ENCODE assay signal across 8 cellular contexts in the genomic region with DNA sequence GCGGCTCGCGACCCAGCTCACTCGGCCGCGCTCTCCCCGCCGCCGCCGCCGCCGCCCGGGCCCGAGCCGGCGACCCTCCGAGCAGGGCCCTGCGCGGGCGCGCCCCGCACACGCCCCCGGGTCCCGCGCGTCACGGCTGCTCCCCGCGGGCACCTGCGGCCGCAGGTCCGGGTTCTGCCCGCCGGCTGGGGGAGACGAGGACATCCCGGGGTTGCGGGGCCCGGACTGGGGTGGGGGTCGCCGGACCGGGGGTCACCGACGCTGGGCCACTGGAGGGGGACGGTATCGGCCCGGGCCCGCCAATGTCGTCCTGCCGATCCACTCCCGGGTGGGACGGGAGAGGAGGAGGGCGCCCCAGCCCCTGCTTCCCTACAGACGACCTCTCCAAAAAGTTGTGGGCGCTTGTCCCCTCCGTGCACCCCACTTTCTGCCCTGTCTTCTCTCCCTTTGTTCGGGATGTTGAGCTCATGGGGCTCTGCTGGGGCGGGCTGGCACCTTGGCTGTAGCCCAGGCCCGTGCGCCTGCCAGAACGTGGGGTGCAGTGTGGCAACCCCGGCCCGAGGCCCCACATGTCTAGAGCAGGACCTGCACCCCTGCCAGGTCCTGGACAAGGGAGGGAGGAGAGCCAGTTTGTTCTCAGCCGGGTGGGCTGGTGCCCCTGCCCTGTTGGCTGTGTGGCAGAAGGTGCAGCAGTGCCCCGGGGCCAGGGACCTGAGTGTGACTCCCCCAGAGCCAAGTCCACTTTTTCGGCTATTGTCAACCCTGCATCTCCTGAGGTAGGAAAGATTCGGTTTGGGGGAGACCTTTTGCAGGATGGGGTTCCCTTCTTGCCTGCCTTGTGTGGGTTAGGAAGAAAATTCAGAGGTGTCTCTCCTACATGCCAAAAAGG. TPM values are rescaled to one million over a fixed set of nuclear protein-coding genes. Genes with fewer than 3 reads are reported as not detected.
DNase-seq lines count a peak whose midpoint lies in the region; ATAC-seq and TF ChIP-seq lines count a peak whose summit lies in the region.

No MANE protein-coding gene starts in this region.

- no peak for TF ChIP-seq EP300 in stomach (IDR thresholded peaks at IDR 0.05)

- peaks cover 42% of the 10 kb centered on the region for H3K4me1 Mint-ChIP-seq in CD4-positive, alpha-beta T cell (ENCODE audit: low read depth)
- H3K4me1 Mint-ChIP-seq in activated naive CD8-positive, alpha-beta T cell treated with anti-CD3 and anti-CD28 coated beads, Interleukin-2, amount 50 U/mL, for 24 hours, result peaks cover 41% of the 10 kb centered on the region

- H3K27ac Mint-ChIP-seq in CD4-positive, alpha-beta T cell, result peak overlapping the region; percentile 86
- peak overlapping the region; percentile 77 for H3K27ac Mint-ChIP-seq in activated naive CD8-positive, alpha-beta T cell treated with anti-CD3 and anti-CD28 coated beads, Interleukin-2, amount 50 U/mL, for 24 hours

- peak; percentile 18 for ATAC-seq in CD4-positive, alpha-beta T cell (ENCODE audit: poor library complexity)
- ATAC-seq in HG03280 (IDR thresholded peaks at IDR 0.05; ENCODE audit: unreplicated experiment) (peak; percentile 12), HG03139 (IDR thresholded peaks at IDR 0.05; ENCODE audit: unreplicated experiment) (no peak), HG03039 (IDR thresholded peaks at IDR 0.05; ENCODE audit: unreplicated experiment) (no peak)
- ATAC-seq in activated naive CD8-positive, alpha-beta T cell treated with anti-CD3 and anti-CD28 coated beads, Interleukin-2, amount 50 U/mL, for 24 hours, result peak; percentile 18

- DNase-seq in CD4-positive, alpha-beta T cell, result peak in 1 of 10 experiments; percentile 9
- DNase-seq in activated naive CD8-positive, alpha-beta T cell treated with anti-CD3 and anti-CD28 coated beads, Interleukin-2, amount 50 U/mL, for 24 hours, result no peak
- DNase-seq in stomach (no peak), pons (ENCODE audit: low spot score) (no peak)

- H3K9ac ChIP-seq in iPS-20b (ENCODE audit: low read depth, low read length), result peak overlapping the region; percentile 1; the same call in 1 of the 2 replicates

- 2 to 6% (median 4%) methylated on average over 10 to 67 of the region's 67 CpGs for WGBS in stomach, 5 donors

- H3K27me3 Mint-ChIP-seq in CD4-positive, alpha-beta T cell, result no peaks in the 10 kb centered on the region
- H3K27me3 Mint-ChIP-seq in activated naive CD8-positive, alpha-beta T cell treated with anti-CD3 and anti-CD28 coated beads, Interleukin-2, amount 50 U/mL, for 24 hours, result no peaks in the 10 kb centered on the region

- no peaks in the 10 kb centered on the region for H3K9me3 Mint-ChIP-seq in CD4-positive, alpha-beta T cell
- H3K9me3 Mint-ChIP-seq in activated naive CD8-positive, alpha-beta T cell treated with anti-CD3 and anti-CD28 coated beads, Interleukin-2, amount 50 U/mL, for 24 hours, result no peaks in the 10 kb centered on the region

- POLR2A ChIA-PET in CD4-positive, alpha-beta T cell (lab: Charles Lee), result interaction anchor here (0.6 to 0.7 kb wide), 2 partner anchors 10 to 45 kb away, joined by 3 read pairs; no protein-coding TSS in a partner anchor

- H3K36me3 ChIP-seq in iPS-20b (ENCODE audit: insufficient read depth, low read depth, low read length) (no peaks in the 10 kb centered on the region), stomach (no peaks in the 10 kb centered on the region)

- no peak for TF ChIP-seq CTCF in CD4-positive, alpha-beta T cell (IDR thresholded peaks at IDR 0.05)
- no peak for TF ChIP-seq CTCF in stomach (IDR thresholded peaks at IDR 0.05)

- no peak for TF ChIP-seq POLR2A in stomach (IDR thresholded peaks at IDR 0.05)

- H3K9me3 ChIP-seq in CD4-positive, alpha-beta T cell (ENCODE audit: control insufficient read depth, low read length), result no peaks in the 10 kb centered on the region
- H3K9me3 ChIP-seq in iPS-20b (ENCODE audit: insufficient read depth, low read depth, low read length), result no peaks in the 10 kb centered on the region
- H3K9me3 ChIP-seq in stomach, result no peaks in the 10 kb centered on the region

- no peak overlapping the region for H3K27ac ChIP-seq in CD4-positive, alpha-beta T cell (ENCODE audit: low read depth, low read length)
- H3K27ac ChIP-seq in iPS-20b (ENCODE audit: low read length) (no peak overlapping the region), stomach (peak overlapping the region; percentile 80 to 88 (median 83))

- no peaks in the 10 kb centered on the region for H3K27me3 ChIP-seq in CD4-positive, alpha-beta T cell (ENCODE audit: control insufficient read depth, insufficient read depth, low read length)
- H3K27me3 ChIP-seq in iPS-20b (ENCODE audit: insufficient read depth, low read length), result peaks cover 23% of the 10 kb centered on the region; the same call in 1 of the 2 replicates
- no peaks in the 10 kb centered on the region for H3K27me3 ChIP-seq in stomach

- peak overlapping the region; percentile 95 for H3K4me3 Mint-ChIP-seq in CD4-positive, alpha-beta T cell
- H3K4me3 Mint-ChIP-seq in activated naive CD8-positive, alpha-beta T cell treated with anti-CD3 and anti-CD28 coated beads, Interleukin-2, amount 50 U/mL, for 24 hours, result peak overlapping the region; percentile 85

- H3K4me3 ChIP-seq in iPS-20b (ENCODE audit: low read length) (peak overlapping the region; percentile 66), stomach (peak overlapping the region; percentile 64 to 74 (median 72))

- H3K4me1 ChIP-seq in iPS-20b (ENCODE audit: insufficient read depth, low read length) (peaks cover 6% of the 10 kb centered on the region), stomach (peaks cover 80 to 91% (median 89%) of the 10 kb centered on the region in 4 donors)

- intact Hi-C loops in CD4-positive, alpha-beta T cell (cut with DNase I, micrococcal nuclease), result loop anchor here (5.0 kb wide), 2 partner anchors 35 to 95 kb away; no protein-coding TSS in a partner anchor
- intact Hi-C loops in stomach (cut with DNase I; ENCODE audit: low total_unique reads), result no loop called here

- H3K36me3 Mint-ChIP-seq in CD4-positive, alpha-beta T cell (ENCODE audit: low read depth), result peaks cover 11% of the 10 kb centered on the region
- H3K36me3 Mint-ChIP-seq in activated naive CD8-positive, alpha-beta T cell treated with anti-CD3 and anti-CD28 coated beads, Interleukin-2, amount 50 U/mL, for 24 hours (ENCODE audit: low read depth), result no peaks in the 10 kb centered on the region

- CTCF ChIA-PET in CD4-positive, alpha-beta T cell (lab: Charles Lee), result no interaction called here

RNA-seq across cellular contexts. Expression of gene CELSR1, which starts 40.2 kb away (rescaled TPM):
- total RNA-seq in CD4-positive, alpha-beta T cell, result 1 to 10 TPM; 1.0 to 1.1 TPM
- total RNA-seq in stomach, result 10 to 100 TPM in 4 of 5 donors, under 1 TPM in 1; 0.29 to 78.2 (median 29.8) TPM
- polyA plus RNA-seq in stomach, result 10 to 100 TPM in 1 of 3 donors, 1 to 10 TPM in 2; 1.8 to 15.7 (median 4.6) TPM

RNA-seq across cellular contexts. Expression of gene GRAMD4, which starts 42.6 kb away (rescaled TPM):
- total RNA-seq in CD4-positive, alpha-beta T cell, result 10 to 100 TPM; 13.9 to 15.6 TPM
- total RNA-seq in stomach, result 100 to 1,000 TPM in 1 of 5 donors, 10 to 100 TPM in 4; 20.5 to 452 (median 30.9) TPM
- polyA plus RNA-seq in stomach, result 10 to 100 TPM in 2 of 3 donors, 1 to 10 TPM in 1; 7.4 to 14.3 (median 13.7) TPM

Comparison
In these comparisons a context has a peak if more than half of its experiments do, and no peak if none do; other contexts are left out.
1. ATAC-seq: peak in CD4-positive, alpha-beta T cell (single experiment), HG03280 (single experiment) and activated naive CD8-positive, alpha-beta T cell treated with anti-CD3 and anti-CD28 coated beads, Interleukin-2, amount 50 U/mL, for 24 hours (single experiment); none in HG03139 (single experiment) and HG03039 (single experiment).
2. H3K27ac ChIP-seq: peak in stomach (5 of 5); none in CD4-positive, alpha-beta T cell (single experiment) and iPS-20b (single experiment).